ENCODE assay signal across 8 cellular contexts in the genomic region with DNA sequence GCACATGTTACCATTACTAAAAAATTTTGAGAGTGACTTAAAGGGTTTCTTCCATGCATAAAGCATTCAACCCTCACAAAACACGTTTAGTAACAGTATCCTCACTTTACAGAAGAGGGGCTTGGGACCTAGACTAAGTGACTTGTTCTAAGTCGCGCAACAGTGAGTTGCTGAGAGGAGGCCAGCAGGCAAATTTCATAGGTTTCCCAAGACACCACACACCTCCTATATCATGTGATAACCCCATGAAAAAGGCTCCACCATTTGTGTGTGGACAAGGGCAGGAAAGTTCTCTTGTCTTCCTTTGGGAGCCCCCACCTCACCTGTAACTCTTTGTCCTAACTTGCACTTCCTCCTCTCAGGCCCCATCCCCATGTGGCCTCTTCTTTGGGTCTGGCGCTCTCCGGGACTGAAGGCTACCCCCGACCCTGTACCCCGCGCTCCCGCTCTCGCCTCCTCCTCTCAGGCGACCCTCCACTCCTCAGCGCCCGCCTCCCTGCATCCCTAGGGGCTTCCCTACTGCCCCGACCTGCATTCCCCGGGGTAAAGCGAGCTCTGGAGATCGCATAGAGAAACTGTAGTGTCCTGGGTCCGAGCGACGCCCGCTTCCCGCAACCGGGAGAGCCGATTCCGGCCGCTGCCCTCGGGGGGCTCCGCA. TPM values are rescaled to one million over a fixed set of nuclear protein-coding genes. Genes with fewer than 3 reads are reported as not detected.
DNase-seq lines count a peak whose midpoint lies in the region; ATAC-seq and TF ChIP-seq lines count a peak whose summit lies in the region.

No MANE protein-coding gene starts in this region.

- H3K9me3 Mint-ChIP-seq in activated naive CD4-positive, alpha-beta T cell treated with anti-CD3 and anti-CD28 coated beads, Interleukin-2, amount 50 U/mL, for 24 hours: no peaks in the 10 kb centered on the region
- H3K9me3 Mint-ChIP-seq in glutamatergic neuron (ENCODE audit: unreplicated experiment): peaks cover 3% of the 10 kb centered on the region

- DNase-seq in activated naive CD4-positive, alpha-beta T cell treated with Interleukin-2 at 50 U/mL for 16 hours: no peak
- DNase-seq in glutamatergic neuron: peak; percentile 18
- DNase-seq in dedifferentiated amniotic fluid mesenchymal stem cell (ENCODE audit: extremely low spot score): no peak
- no peak for DNase-seq in DMS114 treated with DMSO at 0.1 percent for 48 hours (lab: John Stamatoyannopoulos, UW; ENCODE audit: unreplicated experiment)

- peaks cover 8% of the 10 kb centered on the region for H3K36me3 ChIP-seq in skeletal muscle satellite cell (ENCODE audit: insufficient read depth, low read length)

- peak overlapping the region; percentile 94 for H3K4me2 ChIP-seq in skeletal muscle satellite cell (ENCODE audit: low read length)

- peaks cover 82% of the 10 kb centered on the region for H3K4me1 Mint-ChIP-seq in activated naive CD4-positive, alpha-beta T cell treated with anti-CD3 and anti-CD28 coated beads, Interleukin-2, amount 50 U/mL, for 24 hours
- peaks cover 5% of the 10 kb centered on the region for H3K4me1 Mint-ChIP-seq in glutamatergic neuron (ENCODE audit: low read depth, unreplicated experiment)

- H3K27ac ChIP-seq in VCaP: peak overlapping the region; percentile 77

- no peaks in the 10 kb centered on the region for H3K27me3 ChIP-seq in skeletal muscle satellite cell (ENCODE audit: control insufficient read depth, insufficient read depth, low read length)

- H3K27me3 Mint-ChIP-seq in activated naive CD4-positive, alpha-beta T cell treated with anti-CD3 and anti-CD28 coated beads, Interleukin-2, amount 50 U/mL, for 24 hours: no peaks in the 10 kb centered on the region
- H3K27me3 Mint-ChIP-seq in glutamatergic neuron (ENCODE audit: unreplicated experiment): peaks cover 15% of the 10 kb centered on the region

- TF ChIP-seq CTCF in VCaP (conservative IDR thresholded peaks at IDR 0.05): no peak
- TF ChIP-seq CTCF in glutamatergic neuron (IDR thresholded peaks at IDR 0.05; ENCODE audit: partially characterized antibody, unreplicated experiment): no peak

- H3K9ac ChIP-seq in skeletal muscle satellite cell (ENCODE audit: low read depth, low read length): peak overlapping the region; percentile 87

- peak overlapping the region; percentile 100 for H3K27ac Mint-ChIP-seq in activated naive CD4-positive, alpha-beta T cell treated with anti-CD3 and anti-CD28 coated beads, Interleukin-2, amount 50 U/mL, for 24 hours
- H3K27ac Mint-ChIP-seq in glutamatergic neuron (ENCODE audit: unreplicated experiment): no peak overlapping the region

- no peaks in the 10 kb centered on the region for H3K9me3 ChIP-seq in skeletal muscle satellite cell (replicated peaks; ENCODE audit: low read length)

- no peak for ATAC-seq in HG03039 (IDR thresholded peaks at IDR 0.05; ENCODE audit: unreplicated experiment)

- H3K36me3 Mint-ChIP-seq in activated naive CD4-positive, alpha-beta T cell treated with anti-CD3 and anti-CD28 coated beads, Interleukin-2, amount 50 U/mL, for 24 hours: peaks cover 60% of the 10 kb centered on the region
- no peaks in the 10 kb centered on the region for H3K36me3 Mint-ChIP-seq in glutamatergic neuron (ENCODE audit: unreplicated experiment)

- peak overlapping the region; percentile 99 for H3K4me3 Mint-ChIP-seq in activated naive CD4-positive, alpha-beta T cell treated with anti-CD3 and anti-CD28 coated beads, Interleukin-2, amount 50 U/mL, for 24 hours
- peak overlapping the region; percentile 94 for H3K4me3 Mint-ChIP-seq in glutamatergic neuron (ENCODE audit: unreplicated experiment)

- peaks cover 2% of the 10 kb centered on the region for H3K4me1 ChIP-seq in skeletal muscle satellite cell (ENCODE audit: control insufficient read depth, insufficient read depth, low read length)

- H3K4me3 ChIP-seq in skeletal muscle satellite cell (ENCODE audit: low read length): peak overlapping the region; percentile 93

RNA-seq across cellular contexts. Expression of gene PSMB8, which starts 0.4 kb away (rescaled TPM):
- not detected for total RNA-seq in glutamatergic neuron (ENCODE audit: unreplicated experiment)
- total RNA-seq in skeletal muscle satellite cell (2012; rRNA removed): 31.0 and 40.1 TPM in 2 replicates

RNA-seq across cellular contexts. Expression of gene TAP2, which starts 4.9 kb away (rescaled TPM):
- 1.9 TPM for total RNA-seq in glutamatergic neuron (ENCODE audit: unreplicated experiment)
- 11.7 and 13.3 TPM in 2 replicates for total RNA-seq in skeletal muscle satellite cell (2012; rRNA removed)

RNA-seq across cellular contexts. Expression of gene TAP1, which starts 10.1 kb away (rescaled TPM):
- total RNA-seq in glutamatergic neuron (ENCODE audit: unreplicated experiment): 0.25 TPM
- 25.8 and 28.9 TPM in 2 replicates for total RNA-seq in skeletal muscle satellite cell (2012; rRNA removed)

RNA-seq across cellular contexts. Expression of gene PSMB9, which starts 10.5 kb away (rescaled TPM):
- not detected for total RNA-seq in glutamatergic neuron (ENCODE audit: unreplicated experiment)
- 3.3 and 10.1 TPM in 2 replicates for total RNA-seq in skeletal muscle satellite cell (2012; rRNA removed)

RNA-seq across cellular contexts. Expression of gene HLA-DOB, which starts 26.6 kb away (rescaled TPM):
- total RNA-seq in glutamatergic neuron (ENCODE audit: unreplicated experiment): not detected
- total RNA-seq in skeletal muscle satellite cell (2012; rRNA removed): 0.22 and 1.3 TPM in 2 replicates
